Comparison of ENCODE assay signal across 12 cellular contexts in genomic region chrX:41449138-41449537, GRCh38. TPM values are rescaled to one million over a fixed set of nuclear protein-coding genes. Genes with fewer than 3 reads are reported as not detected.
DNase-seq lines count a peak whose midpoint lies in the region; ATAC-seq, FAIRE-seq and TF ChIP-seq lines count a peak whose summit lies in the region.
"Had no signal": no experiment of that assay in that cellular context is flagged by ENCODE, and none has a peak within 500 bp of the region (broad histone marks: within the 10 kb centered on the region; RNA-seq: fewer than 3 reads in every experiment).

No MANE protein-coding gene starts in this region.

- in situ Hi-C loops in HepG2 (cut with HindIII; ENCODE audit: extremely low pct_ligation_motif_present, low pct_unique_long_range_greater_than_20kb) = no loop called here

- H3K27me3 Mint-ChIP-seq in brain (peaks cover 3% of the 10 kb centered on the region), osteocyte (ENCODE audit: unreplicated experiment) (no peaks in the 10 kb centered on the region), T-cell (peaks cover 0 to 21% of the 10 kb centered on the region in 2 donors)

- H3K4me3 ChIP-seq in DOHH2 (ENCODE audit: low read length) = peak overlapping the region; percentile 66
- H3K4me3 ChIP-seq in HepG2 (replicated peaks in 1 of 3; ENCODE audit: insufficient read depth in 1 of 3, low read depth in 2 of 3, low read length in 3 of 3) = no peak overlapping the region

- H3K36me3 ChIP-seq in DOHH2 (ENCODE audit: control insufficient read depth, low read length) = no peaks in the 10 kb centered on the region
- H3K36me3 ChIP-seq in HepG2 (replicated peaks in 1 of 2; ENCODE audit: control insufficient read depth in 1 of 2, insufficient read depth in 2 of 2, low read length in 2 of 2) = no peaks in the 10 kb centered on the region

- H3K9me3 Mint-ChIP-seq in brain (peaks cover 0 to 8% (median 3%) of the 10 kb centered on the region in 5 experiments), osteocyte (ENCODE audit: unreplicated experiment) (no peaks in the 10 kb centered on the region), T-cell (no peaks in the 10 kb centered on the region)

- CTCF ChIA-PET in T-cell (lab: Charles Lee) = no interaction called here
- CTCF ChIA-PET in HepG2 (lab: Yijun Ruan, JAX; ENCODE audit: low intra/inter-chr PET ratio, low total read pairs) = no interaction called here

- peak overlapping the region; percentile 85 for H3K27ac ChIP-seq in DOHH2 (ENCODE audit: low read depth, low read length)
- H3K27ac ChIP-seq in HepG2 (ENCODE audit: extremely low read length, insufficient read depth, low read length) = no peak overlapping the region

- H3K9me3 ChIP-seq in DOHH2 (ENCODE audit: control insufficient read depth, insufficient read depth, low read length) = no peaks in the 10 kb centered on the region
- H3K9me3 ChIP-seq in HepG2 (ENCODE audit: low read length) = no peaks in the 10 kb centered on the region

- no peak for TF ChIP-seq RAD21 in HepG2 (CRISPR knock-in tag; IDR thresholded peaks at IDR 0.05)

- H4K20me1 ChIP-seq in DOHH2 (ENCODE audit: control insufficient read depth, insufficient read depth, low read depth, low read length) (no peaks in the 10 kb centered on the region), HepG2 (ENCODE audit: insufficient read depth, low read length) (no peaks in the 10 kb centered on the region)

- H3K36me3 Mint-ChIP-seq in brain (no peaks in the 10 kb centered on the region), osteocyte (ENCODE audit: unreplicated experiment) (no peaks in the 10 kb centered on the region), T-cell (no peaks in the 10 kb centered on the region)

- no peak for FAIRE-seq in HepG2 (lab: Jason Lieb, UNC)

- TF ChIP-seq CTCF in DOHH2 (IDR thresholded peaks at IDR 0.05; ENCODE audit: low read depth, low read length, poor library complexity, severe bottlenecking) (no peak), brain (conservative IDR thresholded peaks at IDR 0.05) (no peak), osteocyte (IDR thresholded peaks at IDR 0.05) (no peak), HepG2 (CRISPR knock-in tag; IDR thresholded peaks at IDR 0.05) (no peak)

- TF ChIP-seq EP300 in HepG2 (IDR thresholded peaks at IDR 0.05; ENCODE audit: low read depth in 2 of 2, low read length in 2 of 2) = no peak
- no peak for TF ChIP-seq EP300 in HepG2 (CRISPR knock-in tag; IDR thresholded peaks at IDR 0.05; ENCODE audit: borderline replicate concordance)

- H3K4me3 Mint-ChIP-seq in brain (peak overlapping the region in 1 of 5 experiments; percentile 40), osteocyte (ENCODE audit: unreplicated experiment) (peak overlapping the region; percentile 7), T-cell (peak overlapping the region in 1 of 3 donors; percentile 30)

- H3K27ac Mint-ChIP-seq in brain (peak overlapping the region in 4 of 5 experiments; percentile 42 to 76 (median 68)), osteocyte (ENCODE audit: unreplicated experiment) (no peak overlapping the region), T-cell (no peak overlapping the region)

- 0 out of 2 replicates have a peak, but pooled peaks cover 6% of the 10 kb centered on the region for H3F3A ChIP-seq in DOHH2 (ENCODE audit: control insufficient read depth, insufficient read depth)

- H3K4me1 ChIP-seq in DOHH2 (ENCODE audit: control insufficient read depth, low read length) (peaks cover 60% of the 10 kb centered on the region), HepG2 (ENCODE audit: insufficient read depth, low read length) (no peaks in the 10 kb centered on the region)

- TF ChIP-seq POLR2A in HepG2 (IDR thresholded peaks at IDR 0.05; ENCODE audit: insufficient read depth in 1 of 2, low read depth in 2 of 2, low read length in 2 of 2) = no peak

- H3K4me1 Mint-ChIP-seq in brain (peaks cover 37% of the 10 kb centered on the region), osteocyte (ENCODE audit: unreplicated experiment) (peaks cover 40% of the 10 kb centered on the region), T-cell (peaks cover 9 to 12% (median 10%) of the 10 kb centered on the region in 3 donors)

- WGBS in HepG2 (ENCODE audit: low lambda C conversion rate) = 18% methylated on average over 6 of the region's 6 CpGs

- intact Hi-C loops in HepG2 (cut with micrococcal nuclease; ENCODE audit: unreplicated experiment) = no loop called here

- no peaks in the 10 kb centered on the region for H3K9me2 ChIP-seq in DOHH2 (replicated peaks; ENCODE audit: control insufficient read depth, low read length)

- H3K79me2 ChIP-seq in DOHH2 (ENCODE audit: control insufficient read depth, low read length) = peaks cover 8% of the 10 kb centered on the region
- H3K79me2 ChIP-seq in HepG2 (ENCODE audit: insufficient read depth, low read length) = no peaks in the 10 kb centered on the region

- BruUV-seq in HepG2 (replicated peaks; lab: Mats Ljungman, UMichigan) = no TSS peak

- POLR2A ChIA-PET in T-cell (lab: Charles Lee) (no interaction called here), HepG2 (lab: Yijun Ruan, JAX) (no interaction called here)

- no peak for ATAC-seq in T-cell (replicated peaks in 1 of 4)
- no peak for ATAC-seq in HepG2
- ATAC-seq in HG03565 (IDR thresholded peaks at IDR 0.05; ENCODE audit: unreplicated experiment) = no peak

- no peaks in the 10 kb centered on the region for H3K27me3 ChIP-seq in DOHH2 (ENCODE audit: control insufficient read depth, low read length)
- no peaks in the 10 kb centered on the region for H3K27me3 ChIP-seq in HepG2 (ENCODE audit: control insufficient read depth in 1 of 2, insufficient read depth in 2 of 2, low read length in 2 of 2)

- H3K9ac ChIP-seq in HepG2 (ENCODE audit: insufficient read depth, low read depth, low read length) = no peak overlapping the region

- H3K4me2 ChIP-seq in DOHH2 (ENCODE audit: low read length) (peak overlapping the region; percentile 90), HepG2 (ENCODE audit: low read depth, low read length) (no peak overlapping the region)

- peak; percentile 27 for DNase-seq in NAMALWA (ENCODE audit: low spot score)
- DNase-seq in osteocyte (ENCODE audit: extremely low spot score, unreplicated experiment) = no peak
- DNase-seq in T-cell = no peak
- DNase-seq in stimulated activated CD4-positive, alpha-beta T cell treated with anti-CD3 and anti-CD28 coated beads, Interleukin-15, amount 100 ng/mL, for 24 hours = no peak
- DNase-seq in HepG2 (ENCODE audit: low spot score) = no peak
- DNase-seq: activated gamma-delta T cell had no signal

- H2AFZ ChIP-seq in HepG2 (ENCODE audit: low read length) = no peak overlapping the region

TF ChIP-seq in HepG2, 621 proteins besides CTCF, POLR2A, EP300 and RAD21 (continues in another document):
- TF ChIP-seq ZNF136 (CRISPR knock-in tag; IDR thresholded peaks at IDR 0.05; ENCODE audit: low read depth) (no peak), ZNF816 (CRISPR knock-in tag; IDR thresholded peaks at IDR 0.05; ENCODE audit: borderline replicate concordance) (no peak), CCDC6 (CRISPR knock-in tag; IDR thresholded peaks at IDR 0.05) (no peak), ZNF263 (CRISPR knock-in tag; IDR thresholded peaks at IDR 0.05) (no peak), MEIS1 (CRISPR knock-in tag; IDR thresholded peaks at IDR 0.05; ENCODE audit: borderline replicate concordance) (no peak), ZNF234 (CRISPR knock-in tag; conservative IDR thresholded peaks at IDR 0.05) (no peak), SSRP1 (CRISPR knock-in tag; IDR thresholded peaks at IDR 0.05) (no peak)
- TF ChIP-seq, protein P1, sequence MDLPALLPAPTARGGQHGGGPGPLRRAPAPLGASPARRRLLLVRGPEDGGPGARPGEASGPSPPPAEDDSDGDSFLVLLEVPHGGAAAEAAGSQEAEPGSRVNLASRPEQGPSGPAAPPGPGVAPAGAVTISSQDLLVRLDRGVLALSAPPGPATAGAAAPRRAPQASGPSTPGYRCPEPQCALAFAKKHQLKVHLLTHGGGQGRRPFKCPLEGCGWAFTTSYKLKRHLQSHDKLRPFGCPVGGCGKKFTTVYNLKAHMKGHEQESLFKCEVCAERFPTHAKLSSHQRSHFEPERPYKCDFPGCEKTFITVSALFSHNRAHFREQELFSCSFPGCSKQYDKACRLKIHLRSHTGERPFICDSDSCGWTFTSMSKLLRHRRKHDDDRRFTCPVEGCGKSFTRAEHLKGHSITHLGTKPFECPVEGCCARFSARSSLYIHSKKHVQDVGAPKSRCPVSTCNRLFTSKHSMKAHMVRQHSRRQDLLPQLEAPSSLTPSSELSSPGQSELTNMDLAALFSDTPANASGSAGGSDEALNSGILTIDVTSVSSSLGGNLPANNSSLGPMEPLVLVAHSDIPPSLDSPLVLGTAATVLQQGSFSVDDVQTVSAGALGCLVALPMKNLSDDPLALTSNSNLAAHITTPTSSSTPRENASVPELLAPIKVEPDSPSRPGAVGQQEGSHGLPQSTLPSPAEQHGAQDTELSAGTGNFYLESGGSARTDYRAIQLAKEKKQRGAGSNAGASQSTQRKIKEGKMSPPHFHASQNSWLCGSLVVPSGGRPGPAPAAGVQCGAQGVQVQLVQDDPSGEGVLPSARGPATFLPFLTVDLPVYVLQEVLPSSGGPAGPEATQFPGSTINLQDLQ (CRISPR knock-in tag; IDR thresholded peaks at IDR 0.05) = no peak

RNA-seq across cellular contexts. Expression of gene NYX, which starts 2.0 kb away (rescaled TPM):
- polyA plus RNA-seq in brain (ENCODE audit: insufficient read depth, low read depth, low replicate concordance) = not detected
- not detected in 2 replicates for total RNA-seq in osteocyte
- total RNA-seq in T-cell = not detected
- not detected in 2 replicates for total RNA-seq in HepG2 (2016; rRNA removed; fragmentation: Illumina TruSeq; extraction: Trizol)
- not detected in 2 replicates for total RNA-seq in HepG2 (2016; cell fraction: cytosol; rRNA removed; fragmentation: Illumina TruSeq; extraction: Trizol; ENCODE audit: low read depth)
- total RNA-seq in HepG2 (2016; cell fraction: insoluble cytoplasmic fraction; rRNA removed; fragmentation: Illumina TruSeq; extraction: Trizol) = not detected in 2 replicates
- total RNA-seq in HepG2 (2016; cell fraction: membrane; rRNA removed; fragmentation: Illumina TruSeq; extraction: Trizol) = not detected in 2 replicates
- not detected in 2 replicates for total RNA-seq in HepG2 (2016; cell fraction: nucleus; rRNA removed; fragmentation: Illumina TruSeq; extraction: Trizol)
- polyA plus RNA-seq in HepG2 (2011; rRNA removed) = not detected in 2 replicates
- not detected in 2 replicates for polyA plus RNA-seq in HepG2 (2011; cell fraction: cytosol; rRNA removed)
- polyA plus RNA-seq in HepG2 (2011; cell fraction: nucleus; rRNA removed) = not detected in 2 replicates
- polyA plus RNA-seq in HepG2 (2012) = not detected in 2 replicates
- polyA plus RNA-seq in HepG2 (2016; cell fraction: cytosol; fragmentation: Illumina TruSeq; extraction: Trizol; ENCODE audit: low read depth) = not detected in 2 replicates
- polyA plus RNA-seq in HepG2 (2016; cell fraction: insoluble cytoplasmic fraction; fragmentation: Illumina TruSeq; extraction: Trizol; ENCODE audit: low read depth) = not detected in 2 replicates
- polyA plus RNA-seq in HepG2 (2016; cell fraction: membrane; fragmentation: Illumina TruSeq; extraction: Trizol; ENCODE audit: low read depth) = not detected in 2 replicates
- not detected in 2 replicates for polyA plus RNA-seq in HepG2 (2016; cell fraction: nucleus; fragmentation: Illumina TruSeq; extraction: Trizol; ENCODE audit: insufficient read depth, low read depth)
- 0.10 TPM in 1 of 2 replicates, not detected in the other for polyA minus RNA-seq in HepG2 (2011; rRNA and poly(A)+ RNA removed; ENCODE audit: low replicate concordance)
- not detected in 2 replicates for polyA minus RNA-seq in HepG2 (2011; cell fraction: cytosol; rRNA and poly(A)+ RNA removed)
- polyA minus RNA-seq in HepG2 (2011; cell fraction: nucleus; rRNA and poly(A)+ RNA removed) = not detected in 2 replicates
- total RNA-seq: LHCN-M2, myocyte, urinary bladder had no signal
- polyA plus RNA-seq: urinary bladder had no signal

Comparison
In these comparisons a context has a peak if more than half of its experiments do, and no peak if none do; other contexts are left out.
1. H3K27ac Mint-ChIP-seq: peak in brain (4 of 5); none in osteocyte (single experiment) and T-cell (0 of 2).